12 cellular contexts compared by ENCODE assay signal in the genomic region with DNA sequence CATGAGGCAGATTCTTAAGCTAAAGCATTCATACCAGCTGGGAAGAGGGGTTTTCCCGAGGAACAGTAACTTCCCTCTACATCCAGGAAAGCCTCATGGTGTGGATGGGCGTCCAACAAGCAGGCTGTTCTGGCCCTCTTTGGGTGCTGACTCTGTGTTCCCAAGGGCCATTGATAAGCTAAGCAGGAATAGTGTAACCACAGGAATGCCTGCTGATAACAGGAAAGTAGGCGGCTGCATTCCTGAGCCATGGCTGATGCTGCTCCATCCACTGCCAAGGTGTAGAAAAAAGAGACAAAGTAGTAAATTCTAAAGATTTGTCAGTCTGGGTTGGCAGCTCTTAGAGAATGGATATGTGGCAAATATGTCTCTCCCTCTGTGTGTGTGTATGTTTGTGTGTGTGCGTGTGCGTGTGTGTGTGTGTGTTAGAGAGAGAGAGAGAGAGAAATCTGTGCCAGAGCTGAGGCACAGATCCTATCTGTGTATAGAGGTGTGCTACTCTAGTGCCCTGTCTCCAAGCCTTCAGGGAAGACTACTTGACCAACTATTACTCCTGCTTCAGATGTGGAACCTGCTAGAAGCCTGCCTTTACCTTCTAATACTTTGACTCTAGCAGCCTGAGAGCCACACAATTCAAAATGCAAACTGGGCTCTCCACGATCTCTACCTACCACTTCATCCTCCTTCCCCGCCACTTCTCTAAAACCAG.
DNase-seq lines count a peak whose midpoint lies in the region; ATAC-seq and TF ChIP-seq lines count a peak whose summit lies in the region.
"Had no signal": no experiment of that assay in that cellular context is flagged by ENCODE, and none has a peak within 500 bp of the region (broad histone marks: within the 10 kb centered on the region; RNA-seq: fewer than 3 reads in every experiment).

No MANE protein-coding gene starts in this region.

- ATAC-seq in WTC11, result peak; percentile 97
- ATAC-seq in right cardiac atrium, result peak; percentile 87 to 94
- no peak for ATAC-seq in HG02642 (IDR thresholded peaks at IDR 0.05; ENCODE audit: poor library complexity, unreplicated experiment)

- no peak overlapping the region for H2BK12ac ChIP-seq in H9 (ENCODE audit: insufficient read length, low read depth, low read length)

- POLR2A ChIA-PET in WTC11 (lab: Charles Lee), result no interaction called here

- H3K4ac ChIP-seq in H9 (ENCODE audit: low read depth, low read length), result no peak overlapping the region

- H3K14ac ChIP-seq in H9 (ENCODE audit: insufficient read depth, low read length), result no peak overlapping the region

- no peak overlapping the region for H4K5ac ChIP-seq in H9 (ENCODE audit: insufficient read length, low read depth, low read length)

- H2BK20ac ChIP-seq in H9 (ENCODE audit: low read depth, low read length, poor library complexity, severe bottlenecking), result no peak overlapping the region

- peaks cover 4% of the 10 kb centered on the region; the same call in 1 of the 2 replicates for H3K4me1 ChIP-seq in H9 (ENCODE audit: insufficient read depth, low read length)
- peaks cover 5% of the 10 kb centered on the region for H3K4me1 ChIP-seq in right cardiac atrium (ENCODE audit: control insufficient read depth, insufficient read depth, low read length)
- H3K4me1 ChIP-seq: BLaER1 treated with 17β-estradiol and CSF1 and Interleukin-3, amounts not matched to agents 10 nM and 100 nM had no signal

- H3K4me2 ChIP-seq in H9 (ENCODE audit: insufficient read depth, insufficient read length, low read length), result no peak overlapping the region
- H3K4me2 ChIP-seq: BLaER1 treated with 17β-estradiol and CSF1 and Interleukin-3, amounts not matched to agents 10 nM and 100 nM had no signal

- H2BK15ac ChIP-seq in H9 (ENCODE audit: low read depth, low read length), result no peak overlapping the region

- no peaks in the 10 kb centered on the region for H4K20me1 ChIP-seq in H9 (ENCODE audit: control insufficient read depth, insufficient read depth, insufficient read length)
- H4K20me1 ChIP-seq: BLaER1 treated with 17β-estradiol and CSF1 and Interleukin-3, amounts not matched to agents 10 nM and 100 nM had no signal

- H3K27me3 Mint-ChIP-seq in H9 (ENCODE audit: low read depth) (no peaks in the 10 kb centered on the region), WTC11 (ENCODE audit: low read depth) (no peaks in the 10 kb centered on the region), progenitor cell of endocrine pancreas (no peaks in the 10 kb centered on the region)

- H3K27ac ChIP-seq in H9 (ENCODE audit: insufficient read length, low read depth, low read length), result no peak overlapping the region
- H3K27ac ChIP-seq in right cardiac atrium (ENCODE audit: low read length), result no peak overlapping the region
- H3K27ac ChIP-seq: BLaER1 treated with 17β-estradiol and CSF1 and Interleukin-3, amounts not matched to agents 10 nM and 100 nM; HL-60 had no signal

- H2BK120ac ChIP-seq in H9 (ENCODE audit: low read depth, low read length, poor library complexity, severe bottlenecking), result no peak overlapping the region

- no peaks in the 10 kb centered on the region for H3K79me2 ChIP-seq in H9 (ENCODE audit: insufficient read depth, low read length)

- no peak for TF ChIP-seq CTCF in H9 (conservative IDR thresholded peaks at IDR 0.05)
- no peak for TF ChIP-seq CTCF in WTC11 (IDR thresholded peaks at IDR 0.05)
- no peak for TF ChIP-seq CTCF in progenitor cell of endocrine pancreas (IDR thresholded peaks at IDR 0.05; ENCODE audit: unreplicated experiment)

- H3K79me1 ChIP-seq in H9 (ENCODE audit: insufficient read depth, low read depth, low read length, poor library complexity, severe bottlenecking), result no peaks in the 10 kb centered on the region

- H3K36me3 Mint-ChIP-seq in H9 (ENCODE audit: insufficient read depth in 1 of 3, low read depth in 3 of 3) (no peaks in the 10 kb centered on the region), WTC11 (no peaks in the 10 kb centered on the region), progenitor cell of endocrine pancreas (ENCODE audit: insufficient read depth) (no peaks in the 10 kb centered on the region)

- H4K91ac ChIP-seq in H9 (ENCODE audit: insufficient read length, low read depth, low read length), result no peak overlapping the region

- no peak overlapping the region for H2BK5ac ChIP-seq in H9 (ENCODE audit: insufficient read length, low read length)

- no peak overlapping the region for H3K56ac ChIP-seq in H9 (ENCODE audit: insufficient read length, low read depth, low read length)

- H3K4me1 Mint-ChIP-seq in H9 (peaks cover 10 to 14% of the 10 kb centered on the region in 2 experiments), WTC11 (peaks cover 16% of the 10 kb centered on the region), progenitor cell of endocrine pancreas (ENCODE audit: low read depth) (peaks cover 14% of the 10 kb centered on the region)

- CTCF ChIA-PET in WTC11 (lab: Charles Lee), result interaction anchor here (0.6 to 1.0 kb wide), 2 partner anchors 202 to 928 kb away, joined by 3 read pairs; no protein-coding TSS in a partner anchor

- WGBS in H9 (ENCODE audit: extremely low coverage, insufficient read length, low lambda C conversion rate), result no CpG with 5 or more reads among the region's 7 CpGs
- 59% methylated on average over 7 of the region's 7 CpGs for WGBS in right cardiac atrium

- no peaks in the 10 kb centered on the region for H3K27me3 ChIP-seq in H9 (ENCODE audit: insufficient read depth, low read length)
- H3K27me3 ChIP-seq in right cardiac atrium (ENCODE audit: control insufficient read depth, insufficient read depth), result no peaks in the 10 kb centered on the region
- H3K27me3 ChIP-seq: BLaER1 treated with 17β-estradiol and CSF1 and Interleukin-3, amounts not matched to agents 10 nM and 100 nM had no signal

- H3K27ac Mint-ChIP-seq in H9 (no peak overlapping the region; a peak in 2 of 7 replicates), WTC11 (0 out of 2 replicates have a peak overlapping the region, but pooled peaks have one; percentile 1), progenitor cell of endocrine pancreas (peak overlapping the region; percentile 67)

- no peak overlapping the region for H2AK5ac ChIP-seq in H9 (ENCODE audit: insufficient read length, low read length)

- H3K18ac ChIP-seq in H9 (ENCODE audit: insufficient read length, low read depth, low read length), result no peak overlapping the region

- H3K9me3 Mint-ChIP-seq in H9, result no peaks in the 10 kb centered on the region
- H3K9me3 Mint-ChIP-seq in WTC11, result no peaks in the 10 kb centered on the region
- no peaks in the 10 kb centered on the region for H3K9me3 Mint-ChIP-seq in progenitor cell of endocrine pancreas (ENCODE audit: low read depth)

- H3K4me3 Mint-ChIP-seq in H9 (no peak overlapping the region), WTC11 (no peak overlapping the region), progenitor cell of endocrine pancreas (ENCODE audit: low read depth) (no peak overlapping the region)

- H3K23me2 ChIP-seq in H9 (ENCODE audit: insufficient read length, low read depth, low read length, poor library complexity, severe bottlenecking), result no peaks in the 10 kb centered on the region

- H3K9ac ChIP-seq in H9 (ENCODE audit: extremely low read depth, insufficient read length, low read length), result no peak overlapping the region
- H3K9ac ChIP-seq: BLaER1 treated with 17β-estradiol and CSF1 and Interleukin-3, amounts not matched to agents 10 nM and 100 nM had no signal

- H2AFZ ChIP-seq in H9 (ENCODE audit: low read length), result no peak overlapping the region

- no peak overlapping the region for H3K4me3 ChIP-seq in right cardiac atrium (ENCODE audit: low read length)
- H3K4me3 ChIP-seq: BLaER1 treated with 17β-estradiol and CSF1 and Interleukin-3, amounts not matched to agents 10 nM and 100 nM had no signal

- H3K9me3 ChIP-seq in H9 (ENCODE audit: control insufficient read depth, low read depth, low read length) (no peaks in the 10 kb centered on the region), right cardiac atrium (ENCODE audit: control insufficient read depth, low read length) (no peaks in the 10 kb centered on the region)
- H3K9me3 ChIP-seq: BLaER1 treated with 17β-estradiol and CSF1 and Interleukin-3, amounts not matched to agents 10 nM and 100 nM had no signal

- intact Hi-C loops in right cardiac atrium (cut with DNase I), result no loop called here

- H3T11ph ChIP-seq in H9 (ENCODE audit: low read length), result no peak overlapping the region

- no peak overlapping the region for H3K23ac ChIP-seq in H9 (ENCODE audit: insufficient read length, low read depth, low read length)

- no peak overlapping the region for H4K8ac ChIP-seq in H9 (replicated peaks; ENCODE audit: insufficient read length, low read depth, low read length)

- DNase-seq in H9 (peak; percentile 39), WTC11 (ENCODE audit: low spot score) (peak; percentile 17), right cardiac atrium (peak; percentile 12 to 52 (median 42)), progenitor cell of endocrine pancreas (ENCODE audit: low spot score, unreplicated experiment) (peak; percentile 10), DMS153 (lab: John Stamatoyannopoulos, UW) (no peak)
- DNase-seq in activated effector memory CD4-positive, alpha-beta T cell treated with anti-CD3 and anti-CD28 coated beads, Interleukin-2, amount 50 U/mL, for 16 hours, result no peak
- DNase-seq in stimulated activated CD4-positive, alpha-beta T cell treated with anti-CD3 and anti-CD28 coated beads, Interleukin-1b, Interleukin-23, amount 100 ng/mL, for 48 hours, result no peak
- DNase-seq: activated CD8-positive, alpha-beta memory T cell treated with anti-CD3 and anti-CD28 coated beads, Interleukin-2, amount 50 U/mL, for 4 hours; hippocampal formation had no signal

TF ChIP-seq in WTC11, 78 proteins besides CTCF, POLR2A, EP300 and RAD21 (continues in another document):
- TF ChIP-seq TEAD4 (CRISPR knock-in tag; IDR thresholded peaks at IDR 0.05) (no peak), ZNF138 (CRISPR knock-in tag; conservative IDR thresholded peaks at IDR 0.05) (no peak), ZNF232 (CRISPR knock-in tag; IDR thresholded peaks at IDR 0.05) (no peak)
- TF ChIP-seq, protein P1, sequence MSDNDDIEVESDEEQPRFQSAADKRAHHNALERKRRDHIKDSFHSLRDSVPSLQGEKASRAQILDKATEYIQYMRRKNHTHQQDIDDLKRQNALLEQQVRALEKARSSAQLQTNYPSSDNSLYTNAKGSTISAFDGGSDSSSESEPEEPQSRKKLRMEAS (CRISPR knock-in tag; IDR thresholded peaks at IDR 0.05), result no peak

Comparison
In these comparisons a context has a peak if more than half of its experiments do, and no peak if none do; other contexts are left out.
1. DNase-seq: peak in H9 (single experiment), WTC11 (single experiment), right cardiac atrium (3 of 3) and progenitor cell of endocrine pancreas (single experiment); none in DMS153 (single experiment), activated effector memory CD4-positive, alpha-beta T cell treated with anti-CD3 and anti-CD28 coated beads, Interleukin-2, amount 50 U/mL, for 16 hours (single experiment) and stimulated activated CD4-positive, alpha-beta T cell treated with anti-CD3 and anti-CD28 coated beads, Interleukin-1b, Interleukin-23, amount 100 ng/mL, for 48 hours (single experiment).
2. H3K27ac Mint-ChIP-seq: peak in WTC11 (single experiment) and progenitor cell of endocrine pancreas (single experiment); none in H9 (0 of 3).